In the genomic region with DNA sequence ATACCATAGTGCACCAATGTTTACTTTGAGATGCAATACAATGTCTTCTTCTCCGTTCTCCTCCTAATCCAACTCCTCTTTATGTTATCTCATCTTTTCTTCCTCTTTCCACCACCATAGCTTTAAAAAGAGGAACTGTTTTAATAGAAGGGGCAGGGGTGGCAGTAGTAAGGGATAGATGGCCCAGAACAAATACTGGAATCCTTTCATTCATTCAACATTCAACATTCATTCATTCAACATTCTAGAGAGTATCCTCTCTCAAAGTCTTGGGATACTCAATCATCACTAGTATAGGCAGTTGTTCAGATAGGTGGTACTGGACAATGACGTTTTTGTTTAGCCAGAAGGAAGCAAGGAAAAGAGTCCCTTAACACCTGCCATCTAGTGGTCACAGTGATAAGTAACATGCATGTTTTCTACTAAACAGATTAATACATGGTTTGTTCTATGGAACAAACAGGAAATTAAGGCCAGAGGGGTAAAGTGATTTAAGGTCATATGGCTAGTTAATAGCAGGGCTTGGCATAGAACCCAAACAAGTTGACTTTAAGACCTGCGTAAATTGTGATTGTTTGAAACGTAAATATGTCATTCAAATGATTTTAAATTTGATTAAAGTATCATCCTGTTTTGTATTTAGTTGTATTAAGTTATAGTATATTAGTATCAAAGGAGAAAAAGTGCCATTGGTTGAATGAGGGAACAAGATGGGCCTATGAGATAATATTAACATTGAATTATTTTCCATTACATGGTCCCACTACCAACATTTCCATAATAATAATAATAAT, we compare ENCODE assay signal across 2 cellular contexts.
A peak's percentile ranks its signal among the peaks of the same experiment; 100 is the strongest.
TF ChIP-seq lines count a peak whose summit lies in the region.

No MANE protein-coding gene starts in this region.

TF ChIP-seq in HEK293, 187 proteins besides CTCF, POLR2A, EP300 and RAD21:
- TF ChIP-seq, protein P1, sequence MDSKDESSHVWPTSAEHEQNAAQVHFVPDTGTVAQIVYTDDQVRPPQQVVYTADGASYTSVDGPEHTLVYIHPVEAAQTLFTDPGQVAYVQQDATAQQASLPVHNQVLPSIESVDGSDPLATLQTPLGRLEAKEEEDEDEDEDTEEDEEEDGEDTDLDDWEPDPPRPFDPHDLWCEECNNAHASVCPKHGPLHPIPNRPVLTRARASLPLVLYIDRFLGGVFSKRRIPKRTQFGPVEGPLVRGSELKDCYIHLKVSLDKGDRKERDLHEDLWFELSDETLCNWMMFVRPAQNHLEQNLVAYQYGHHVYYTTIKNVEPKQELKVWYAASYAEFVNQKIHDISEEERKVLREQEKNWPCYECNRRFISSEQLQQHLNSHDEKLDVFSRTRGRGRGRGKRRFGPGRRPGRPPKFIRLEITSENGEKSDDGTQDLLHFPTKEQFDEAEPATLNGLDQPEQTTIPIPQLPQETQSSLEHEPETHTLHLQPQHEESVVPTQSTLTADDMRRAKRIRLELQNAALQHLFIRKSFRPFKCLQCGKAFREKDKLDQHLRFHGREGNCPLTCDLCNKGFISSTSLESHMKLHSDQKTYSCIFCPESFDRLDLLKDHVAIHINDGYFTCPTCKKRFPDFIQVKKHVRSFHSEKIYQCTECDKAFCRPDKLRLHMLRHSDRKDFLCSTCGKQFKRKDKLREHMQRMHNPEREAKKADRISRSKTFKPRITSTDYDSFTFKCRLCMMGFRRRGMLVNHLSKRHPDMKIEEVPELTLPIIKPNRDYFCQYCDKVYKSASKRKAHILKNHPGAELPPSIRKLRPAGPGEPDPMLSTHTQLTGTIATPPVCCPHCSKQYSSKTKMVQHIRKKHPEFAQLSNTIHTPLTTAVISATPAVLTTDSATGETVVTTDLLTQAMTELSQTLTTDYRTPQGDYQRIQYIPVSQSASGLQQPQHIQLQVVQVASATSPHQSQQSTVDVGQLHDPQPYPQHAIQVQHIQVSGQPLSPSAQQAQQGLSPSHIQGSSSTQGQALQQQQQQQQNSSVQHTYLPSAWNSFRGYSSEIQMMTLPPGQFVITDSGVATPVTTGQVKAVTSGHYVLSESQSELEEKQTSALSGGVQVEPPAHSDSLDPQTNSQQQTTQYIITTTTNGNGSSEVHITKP (tag by site-specific recombination; IDR thresholded peaks at IDR 0.05) = peak; percentile 33; the same call in 1 of the 2 replicates
- TF ChIP-seq ZNF792 (tag by site-specific recombination; IDR thresholded peaks at IDR 0.05) = no peak
- TF ChIP-seq, protein P2, sequence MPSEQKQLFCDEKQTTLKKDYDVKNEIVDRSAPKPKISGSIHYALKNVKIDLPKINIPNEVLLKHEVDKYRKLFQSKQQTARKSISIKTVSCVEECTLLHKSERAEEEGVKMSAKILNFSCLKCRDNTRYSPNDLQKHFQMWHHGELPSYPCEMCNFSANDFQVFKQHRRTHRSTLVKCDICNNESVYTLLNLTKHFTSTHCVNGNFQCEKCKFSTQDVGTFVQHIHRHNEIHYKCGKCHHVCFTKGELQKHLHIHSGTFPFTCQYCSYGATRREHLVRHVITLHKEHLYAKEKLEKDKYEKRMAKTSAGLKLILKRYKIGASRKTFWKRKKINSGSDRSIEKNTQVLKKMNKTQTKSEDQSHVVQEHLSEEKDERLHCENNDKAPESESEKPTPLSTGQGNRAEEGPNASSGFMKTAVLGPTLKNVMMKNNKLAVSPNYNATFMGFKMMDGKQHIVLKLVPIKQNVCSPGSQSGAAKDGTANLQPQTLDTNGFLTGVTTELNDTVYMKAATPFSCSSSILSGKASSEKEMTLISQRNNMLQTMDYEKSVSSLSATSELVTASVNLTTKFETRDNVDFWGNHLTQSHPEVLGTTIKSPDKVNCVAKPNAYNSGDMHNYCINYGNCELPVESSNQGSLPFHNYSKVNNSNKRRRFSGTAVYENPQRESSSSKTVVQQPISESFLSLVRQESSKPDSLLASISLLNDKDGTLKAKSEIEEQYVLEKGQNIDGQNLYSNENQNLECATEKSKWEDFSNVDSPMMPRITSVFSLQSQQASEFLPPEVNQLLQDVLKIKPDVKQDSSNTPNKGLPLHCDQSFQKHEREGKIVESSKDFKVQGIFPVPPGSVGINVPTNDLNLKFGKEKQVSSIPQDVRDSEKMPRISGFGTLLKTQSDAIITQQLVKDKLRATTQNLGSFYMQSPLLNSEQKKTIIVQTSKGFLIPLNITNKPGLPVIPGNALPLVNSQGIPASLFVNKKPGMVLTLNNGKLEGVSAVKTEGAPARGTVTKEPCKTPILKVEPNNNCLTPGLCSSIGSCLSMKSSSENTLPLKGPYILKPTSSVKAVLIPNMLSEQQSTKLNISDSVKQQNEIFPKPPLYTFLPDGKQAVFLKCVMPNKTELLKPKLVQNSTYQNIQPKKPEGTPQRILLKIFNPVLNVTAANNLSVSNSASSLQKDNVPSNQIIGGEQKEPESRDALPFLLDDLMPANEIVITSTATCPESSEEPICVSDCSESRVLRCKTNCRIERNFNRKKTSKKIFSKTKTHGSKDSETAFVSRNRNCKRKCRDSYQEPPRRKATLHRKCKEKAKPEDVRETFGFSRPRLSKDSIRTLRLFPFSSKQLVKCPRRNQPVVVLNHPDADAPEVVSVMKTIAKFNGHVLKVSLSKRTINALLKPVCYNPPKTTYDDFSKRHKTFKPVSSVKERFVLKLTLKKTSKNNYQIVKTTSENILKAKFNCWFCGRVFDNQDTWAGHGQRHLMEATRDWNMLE (tag by site-specific recombination; conservative IDR thresholded peaks at IDR 0.05; ENCODE audit: low read depth) = peak; percentile 48
- TF ChIP-seq ZBTB48 (tag by site-specific recombination; IDR thresholded peaks at IDR 0.05) = no peak; the same call in 1 of the 2 replicates
- peak; percentile 31; the same call in 1 of the 2 replicates for TF ChIP-seq ZNF629 (tag by site-specific recombination; IDR thresholded peaks at IDR 0.05)
- TF ChIP-seq ZNF660 (tag by site-specific recombination; IDR thresholded peaks at IDR 0.05) = peak; percentile 17; the same call in 1 of the 2 replicates
- TF ChIP-seq ZNF654 (tag by site-specific recombination; IDR thresholded peaks at IDR 0.05; ENCODE audit: low read depth) = peak; percentile 35

TF ChIP-seq in GM12878, 131 proteins besides CTCF, POLR2A, EP300 and RAD21 (continued from another document):
- TF ChIP-seq SMC3 (IDR thresholded peaks at IDR 0.05; ENCODE audit: borderline replicate concordance, low read length) = peak; percentile 40; the same call in 1 of the 2 replicates
